1 cellular context compared by ENCODE assay signal in genomic region chr13:21458816-21459701, GRCh38.
A peak's percentile ranks its signal among the peaks of the same experiment; 100 is the strongest.
TF ChIP-seq lines count a peak whose summit lies in the region.

TSS of gene ZDHHC20 (minus strand) at chr13:21459303. CDS start at chr13:21459171, 132 bp downstream.

TF ChIP-seq in GM12878, 131 proteins besides CTCF, POLR2A, EP300 and RAD21 (continued from another document and continues in another):
- TF ChIP-seq RELB (IDR thresholded peaks at IDR 0.05; ENCODE audit: low read depth) (no peak), BHLHE40 (IDR thresholded peaks at IDR 0.05; ENCODE audit: borderline replicate concordance in 1 of 2, low read depth in 2 of 2, low read length in 1 of 2) (peak in 1 of 2 experiments; percentile 9; a peak in 1 of 4 replicates), TARDBP (IDR thresholded peaks at IDR 0.05; ENCODE audit: borderline replicate concordance) (no peak), CHD4 (IDR thresholded peaks at IDR 0.05) (no peak), IKZF1 (conservative IDR thresholded peaks at IDR 0.05) (peak; percentile 60), SMC3 (IDR thresholded peaks at IDR 0.05; ENCODE audit: borderline replicate concordance, low read length) (no peak), HCFC1 (IDR thresholded peaks at IDR 0.05; ENCODE audit: low read length) (peak; percentile 21; the same call in 1 of the 2 replicates), POLR2AphosphoS5 (IDR thresholded peaks at IDR 0.05; ENCODE audit: low read length) (peak; percentile 75), RUNX3 (IDR thresholded peaks at IDR 0.05; ENCODE audit: low read length) (peak; percentile 43), FOS (IDR thresholded peaks at IDR 0.05; ENCODE audit: borderline replicate concordance, extremely low read depth, insufficient read length) (no peak), ATF7 (IDR thresholded peaks at IDR 0.05; ENCODE audit: low read depth) (no peak), HDAC2 (IDR thresholded peaks at IDR 0.05) (no peak), PKNOX1 (IDR thresholded peaks at IDR 0.05) (no peak), SIN3A (IDR thresholded peaks at IDR 0.05; ENCODE audit: low read depth, low read length) (0 out of 2 replicates have a peak, but pooled peaks have one; percentile 44), ZNF622 (IDR thresholded peaks at IDR 0.05) (no peak), STAT1 (conservative IDR thresholded peaks at IDR 0.05) (no peak), MAX (IDR thresholded peaks at IDR 0.05; ENCODE audit: low read depth, low read length) (no peak), EZH2 (IDR thresholded peaks at IDR 0.05; ENCODE audit: borderline replicate concordance, control insufficient read depth, low read depth, low read length) (no peak), CBFB (IDR thresholded peaks at IDR 0.05; ENCODE audit: low read depth) (no peak), TAF1 (IDR thresholded peaks at IDR 0.05; ENCODE audit: borderline replicate concordance, low read depth, low read length) (peak; percentile 47; the same call in 1 of the 2 replicates), MYC (IDR thresholded peaks at IDR 0.05; ENCODE audit: insufficient read depth, insufficient read length, insufficient replicate concordance, low read length, severe bottlenecking) (no peak), RBBP5 (conservative IDR thresholded peaks at IDR 0.05) (no peak), NRF1 (conservative IDR thresholded peaks at IDR 0.05; ENCODE audit: low read depth, low read length) (no peak), FOXM1 (IDR thresholded peaks at IDR 0.05; ENCODE audit: low read depth, low read length) (0 out of 2 replicates have a peak, but pooled peaks have one; percentile 12), MLLT1 (IDR thresholded peaks at IDR 0.05) (no peak), SKIL (IDR thresholded peaks at IDR 0.05; ENCODE audit: low read depth, poor library complexity, severe bottlenecking) (no peak), CREB1 (IDR thresholded peaks at IDR 0.05; ENCODE audit: low read depth) (peak; percentile 20; the same call in 1 of the 2 replicates), KAT2A (conservative IDR thresholded peaks at IDR 0.05; ENCODE audit: control insufficient read depth, low read depth, low read length) (no peak), POLR2AphosphoS2 (IDR thresholded peaks at IDR 0.05; ENCODE audit: low read depth, low read length) (no peak), NR2C1 (IDR thresholded peaks at IDR 0.05) (no peak), HDAC6 (IDR thresholded peaks at IDR 0.05; ENCODE audit: unreplicated experiment) (no peak), TCF3 (IDR thresholded peaks at IDR 0.05; ENCODE audit: borderline replicate concordance, insufficient read depth, low read depth, low read length) (no peak), HSF1 (IDR thresholded peaks at IDR 0.05; ENCODE audit: low read depth, low read length) (no peak), MEF2B (IDR thresholded peaks at IDR 0.05; ENCODE audit: partially characterized antibody, poor library complexity, severe bottlenecking) (peak; percentile 69), ZSCAN29 (IDR thresholded peaks at IDR 0.05) (0 out of 2 replicates have a peak, but pooled peaks have one; percentile 12), NFXL1 (IDR thresholded peaks at IDR 0.05; ENCODE audit: borderline replicate concordance) (no peak), E2F4 (IDR thresholded peaks at IDR 0.05; ENCODE audit: low read depth, low read length) (no peak), MTA3 (IDR thresholded peaks at IDR 0.05; ENCODE audit: borderline replicate concordance, low read length) (no peak), ZNF274 (IDR thresholded peaks at IDR 0.05; ENCODE audit: insufficient read depth, insufficient read length) (no peak), MEF2A (IDR thresholded peaks at IDR 0.05; ENCODE audit: insufficient read depth, low read depth, low read length) (no peak), NKRF (conservative IDR thresholded peaks at IDR 0.05) (0 out of 2 replicates have a peak, but pooled peaks have one; percentile 63), ZNF687 (IDR thresholded peaks at IDR 0.05) (no peak), IRF3 (IDR thresholded peaks at IDR 0.05) (no peak), MXI1 (IDR thresholded peaks at IDR 0.05; ENCODE audit: low read depth, low read length) (no peak; the same call in 1 of the 2 replicates), GATAD2B (conservative IDR thresholded peaks at IDR 0.05; ENCODE audit: low read depth) (peak; percentile 83; the same call in 1 of the 2 replicates), YY1 (IDR thresholded peaks at IDR 0.05; ENCODE audit: low read depth, low read length) (peak; percentile 83), PAX5 (IDR thresholded peaks at IDR 0.05; ENCODE audit: borderline replicate concordance, low read depth, low read length) (no peak), CHD1 (IDR thresholded peaks at IDR 0.05; ENCODE audit: low read depth, low read length) (no peak), TCF12 (IDR thresholded peaks at IDR 0.05; ENCODE audit: low read depth, low read length) (no peak), ZNF217 (IDR thresholded peaks at IDR 0.05) (no peak), ZNF207 (IDR thresholded peaks at IDR 0.05; ENCODE audit: borderline replicate concordance) (no peak), GABPA (IDR thresholded peaks at IDR 0.05; ENCODE audit: low read depth) (no peak)
